ENCODE assay signal across 1 cellular context in the genomic region with DNA sequence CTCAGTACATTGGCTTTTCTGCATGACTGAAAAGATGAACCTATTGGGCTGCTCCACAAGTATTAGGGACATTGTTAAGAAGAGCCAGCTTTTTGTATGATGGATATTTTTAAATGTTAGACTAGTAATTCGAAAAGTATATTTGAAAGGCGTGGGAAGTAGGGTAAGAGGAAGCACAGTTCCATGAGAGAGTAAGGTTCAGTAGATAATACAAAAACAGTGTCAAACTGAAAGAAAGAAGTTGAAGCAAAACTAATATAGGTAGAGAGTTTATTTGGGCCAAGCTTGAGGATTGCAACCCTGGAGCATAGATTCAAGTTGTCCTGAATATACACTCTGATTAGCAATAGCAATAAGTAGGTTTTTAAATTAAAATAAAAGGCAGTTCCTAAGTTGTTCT.
TF ChIP-seq lines count a peak whose summit lies in the region.

No MANE protein-coding gene starts in this region.

TF ChIP-seq in WTC11, 78 proteins besides CTCF, POLR2A, EP300 and RAD21 (continued from another document):
- TF ChIP-seq GRHL2 (CRISPR knock-in tag; IDR thresholded peaks at IDR 0.05; ENCODE audit: insufficient replicate concordance, severe bottlenecking) (no peak), FOXK1 (CRISPR knock-in tag; IDR thresholded peaks at IDR 0.05) (no peak)
TF ChIP-seq in WTC11: peak in this region for 0.
